In the genomic region with DNA sequence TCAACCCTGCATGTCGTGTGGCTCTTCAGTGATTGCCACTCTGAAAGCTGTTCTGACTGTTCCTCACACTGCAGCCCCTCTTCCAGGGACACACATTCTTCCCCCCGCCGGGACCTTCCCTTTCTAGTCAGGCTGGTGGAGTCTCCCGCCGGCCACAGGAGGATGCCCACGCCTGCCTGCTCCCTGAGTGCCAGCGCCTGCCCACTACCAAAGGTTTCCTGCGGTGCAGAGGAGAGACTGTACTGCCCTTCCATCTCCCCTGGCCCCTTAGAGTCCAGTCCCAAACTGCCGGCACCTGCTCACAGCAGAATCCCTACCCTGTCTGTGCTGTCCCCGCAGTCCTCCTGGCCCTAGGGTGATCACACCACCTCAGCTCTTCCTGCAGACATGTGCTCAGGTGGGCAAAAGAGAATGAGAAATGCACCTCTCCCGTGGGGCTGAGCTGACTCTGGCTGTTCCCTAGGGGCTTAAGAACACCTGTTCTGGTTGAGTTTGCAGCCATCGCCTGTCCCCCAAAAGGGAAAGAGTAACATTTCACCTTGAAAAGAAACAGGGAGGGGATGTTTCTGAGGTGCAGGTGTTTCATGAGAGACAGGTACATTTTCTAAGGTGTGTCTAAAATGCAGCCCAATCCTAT, we compare ENCODE assay signal across 9 cellular contexts. TPM values are rescaled to one million over a fixed set of nuclear protein-coding genes. Genes with fewer than 3 reads are reported as not detected.
DNase-seq lines count a peak whose midpoint lies in the region; ATAC-seq and TF ChIP-seq lines count a peak whose summit lies in the region.
"Had no signal": no experiment of that assay in that cellular context is flagged by ENCODE, and none has a peak within 500 bp of the region (broad histone marks: within the 10 kb centered on the region; RNA-seq: fewer than 3 reads in every experiment).

No MANE protein-coding gene starts in this region.

- peaks cover 30% of the 10 kb centered on the region for H3K27me3 ChIP-seq in CD4-positive, alpha-beta memory T cell (ENCODE audit: insufficient read depth, low read length)
- H3K27me3 ChIP-seq in KMS-11 (ENCODE audit: insufficient read depth, low read depth) (no peaks in the 10 kb centered on the region), endodermal cell (ENCODE audit: control insufficient read depth, insufficient read depth, low read length, poor library complexity, severe bottlenecking) (no peaks in the 10 kb centered on the region)

- H3K27ac ChIP-seq in CD4-positive, alpha-beta memory T cell (ENCODE audit: low read depth, low read length), result no peak overlapping the region
- H3K27ac ChIP-seq in KMS-11 (no peak overlapping the region), endodermal cell (ENCODE audit: low read depth, low read length) (no peak overlapping the region)

- H3K36me3 Mint-ChIP-seq in CD4-positive, alpha-beta memory T cell, result no peaks in the 10 kb centered on the region
- H3K36me3 Mint-ChIP-seq in endodermal cell (ENCODE audit: low read depth), result peaks cover 48% of the 10 kb centered on the region
- H3K36me3 Mint-ChIP-seq in osteocyte (ENCODE audit: unreplicated experiment), result no peaks in the 10 kb centered on the region

- POLR2A ChIA-PET in CD4-positive, alpha-beta memory T cell (lab: Charles Lee; ENCODE audit: partially characterized antibody), result no interaction called here

- H3K9ac ChIP-seq in KMS-11 (no peak overlapping the region; the same call in 1 of the 2 replicates), endodermal cell (ENCODE audit: extremely low read depth, low read length, poor library complexity, severe bottlenecking) (peak overlapping the region; percentile 78)

- no peak for DNase-seq in CD4-positive, alpha-beta memory T cell
- DNase-seq in endodermal cell (no peak), osteocyte (ENCODE audit: extremely low spot score, unreplicated experiment) (no peak), posterior vena cava (ENCODE audit: low spot score) (no peak), erythroblast (lab: John Stamatoyannopoulos, UW) (no peak), SIG-M5 (lab: John Stamatoyannopoulos, UW) (no peak)
- DNase-seq: NCI-H187 treated with DMSO at 0.1 percent for 48 hours had no signal

- peak overlapping the region in 1 of 2 donors; percentile 50 for H3K4me3 ChIP-seq in CD4-positive, alpha-beta memory T cell (ENCODE audit: low read length in 2 of 2)
- H3K4me3 ChIP-seq in KMS-11 (IDR thresholded peaks at IDR 0.05; ENCODE audit: insufficient read depth, low read depth, low read length) (no peak overlapping the region), endodermal cell (ENCODE audit: low read length) (peak overlapping the region; percentile 99)

- H3K4me1 ChIP-seq in CD4-positive, alpha-beta memory T cell (ENCODE audit: insufficient read depth, low read length), result peaks cover 25% of the 10 kb centered on the region
- H3K4me1 ChIP-seq in KMS-11 (ENCODE audit: low read depth, poor library complexity, severe bottlenecking) (peaks cover 13% of the 10 kb centered on the region), endodermal cell (ENCODE audit: control insufficient read depth, insufficient read depth, low read length) (peaks cover 15% of the 10 kb centered on the region)

- peak overlapping the region; percentile 98 for H3K4me2 ChIP-seq in KMS-11

- H3K27ac Mint-ChIP-seq in CD4-positive, alpha-beta memory T cell, result no peak overlapping the region
- peak overlapping the region; percentile 16 for H3K27ac Mint-ChIP-seq in endodermal cell
- no peak overlapping the region for H3K27ac Mint-ChIP-seq in osteocyte (ENCODE audit: unreplicated experiment)

- H3K36me3 ChIP-seq in CD4-positive, alpha-beta memory T cell (ENCODE audit: insufficient read depth, low read length), result no peaks in the 10 kb centered on the region
- no peaks in the 10 kb centered on the region for H3K36me3 ChIP-seq in KMS-11 (ENCODE audit: insufficient read depth)
- H3K36me3 ChIP-seq in endodermal cell (ENCODE audit: control insufficient read depth, insufficient read depth, low read length), result peaks cover 53% of the 10 kb centered on the region

- H3K79me2 ChIP-seq in KMS-11 (ENCODE audit: insufficient read depth, low read depth), result no peaks in the 10 kb centered on the region

- CTCF ChIA-PET in CD4-positive, alpha-beta memory T cell (lab: Charles Lee; ENCODE audit: partially characterized antibody), result interaction anchor here (1.2 kb wide), 1 partner anchor 100 kb away, joined by 3 read pairs; no protein-coding TSS in a partner anchor

- WGBS in endodermal cell (ENCODE audit: insufficient coverage in 1 of 2, insufficient read length in 1 of 2), 2 experiments, result 8 to 9% methylated on average over 9 to 12 of the region's 12 CpGs

- ATAC-seq in GM19452 (IDR thresholded peaks at IDR 0.05; ENCODE audit: unreplicated experiment), result no peak

- peak overlapping the region; percentile 74; the same call in 1 of the 2 replicates for H2AFZ ChIP-seq in KMS-11 (ENCODE audit: low read depth)

- peaks cover 12 to 24% (median 18%) of the 10 kb centered on the region in 4 donors for H3K4me1 Mint-ChIP-seq in CD4-positive, alpha-beta memory T cell
- H3K4me1 Mint-ChIP-seq in endodermal cell (peaks cover 45% of the 10 kb centered on the region), osteocyte (ENCODE audit: unreplicated experiment) (peaks cover 48% of the 10 kb centered on the region)

- H4K20me1 ChIP-seq in KMS-11 (ENCODE audit: insufficient read depth), result no peaks in the 10 kb centered on the region

- no peaks in the 10 kb centered on the region for H3K9me3 ChIP-seq in CD4-positive, alpha-beta memory T cell (ENCODE audit: control insufficient read depth in 1 of 2, low read length in 2 of 2)
- no peaks in the 10 kb centered on the region for H3K9me3 ChIP-seq in endodermal cell (ENCODE audit: control insufficient read depth, low read length)

- no peaks in the 10 kb centered on the region for H3K9me3 Mint-ChIP-seq in CD4-positive, alpha-beta memory T cell
- no peaks in the 10 kb centered on the region for H3K9me3 Mint-ChIP-seq in endodermal cell
- no peaks in the 10 kb centered on the region for H3K9me3 Mint-ChIP-seq in osteocyte (ENCODE audit: unreplicated experiment)

- TF ChIP-seq POLR2A in erythroblast (IDR thresholded peaks at IDR 0.05; ENCODE audit: low read length), result no peak

- TF ChIP-seq CTCF in KMS-11 (conservative IDR thresholded peaks at IDR 0.05; ENCODE audit: low read depth, low read length), result no peak
- no peak for TF ChIP-seq CTCF in endodermal cell (conservative IDR thresholded peaks at IDR 0.05)
- no peak for TF ChIP-seq CTCF in osteocyte (IDR thresholded peaks at IDR 0.05)

- intact Hi-C loops in CD4-positive, alpha-beta memory T cell (cut with micrococcal nuclease), result no loop called here
- intact Hi-C loops in posterior vena cava (cut with DNase I), result no loop called here

- peak overlapping the region; percentile 73 to 91 (median 83) for H3K4me3 Mint-ChIP-seq in CD4-positive, alpha-beta memory T cell
- H3K4me3 Mint-ChIP-seq in endodermal cell (peak overlapping the region; percentile 95), osteocyte (ENCODE audit: unreplicated experiment) (peak overlapping the region; percentile 77)

- peaks cover 9 to 24% of the 10 kb centered on the region in 2 donors for H3K27me3 Mint-ChIP-seq in CD4-positive, alpha-beta memory T cell
- peaks cover 21% of the 10 kb centered on the region for H3K27me3 Mint-ChIP-seq in endodermal cell (ENCODE audit: insufficient read depth)
- H3K27me3 Mint-ChIP-seq in osteocyte (ENCODE audit: unreplicated experiment), result peaks cover 4% of the 10 kb centered on the region

RNA-seq across cellular contexts. Expression of a gene that starts 1.4 kb away (rescaled TPM):
- total RNA-seq in CD4-positive, alpha-beta memory T cell, result 1 to 10 TPM; 1.1 to 1.3 TPM
- polyA plus RNA-seq in CD4-positive, alpha-beta memory T cell, result 1 to 10 TPM in 1 of 2 donors, under 1 TPM in 1; 0.47 to 1.2 TPM
- 100 to 1,000 TPM; 523 to 701 TPM for total RNA-seq in endodermal cell
- 279 TPM for polyA plus RNA-seq in endodermal cell (2013, experiment 1 of 2)
- polyA plus RNA-seq in endodermal cell (2013, experiment 2 of 2), result 257 TPM
- 21.2 and 23.9 TPM in 2 replicates for total RNA-seq in osteocyte
- total RNA-seq in posterior vena cava, result 10 to 100 TPM; 41.9 to 46.7 TPM

Comparison
In these comparisons a context has a peak if more than half of its experiments do, and no peak if none do; other contexts are left out.
1. RNA of a gene that starts 1.4 kb away (total RNA-seq): 523 to 701 TPM in endodermal cell; 41.9 to 46.7 TPM in posterior vena cava, 21.2 to 23.9 TPM in osteocyte and 1.1 to 1.3 TPM in CD4-positive, alpha-beta memory T cell; every median in the first group is over 10 times any median in the second.
2. Peak in every context shown above with its lines, with median percentiles within 50 percentile points of each other: H3K4me3 Mint-ChIP-seq.